13 cellular contexts compared by ENCODE assay signal in genomic region chr3:113536627-113537101, GRCh38. TPM values are rescaled to one million over a fixed set of nuclear protein-coding genes. Genes with fewer than 3 reads are reported as not detected.
DNase-seq lines count a peak whose midpoint lies in the region; ATAC-seq and TF ChIP-seq lines count a peak whose summit lies in the region.
"Had no signal": no experiment of that assay in that cellular context is flagged by ENCODE, and none has a peak within 500 bp of the region (broad histone marks: within the 10 kb centered on the region; RNA-seq: fewer than 3 reads in every experiment).

No MANE protein-coding gene starts in this region.

- H3K36me3 Mint-ChIP-seq in activated T-cell treated with anti-CD3 and anti-CD28 coated beads, Interleukin-2, amount 50 U/mL, for 4 hours (ENCODE audit: insufficient read depth), result peaks cover 19% of the 10 kb centered on the region

- TF ChIP-seq CTCF in PC-3 (conservative IDR thresholded peaks at IDR 0.05; ENCODE audit: low read depth, low read length) (no peak), esophagus squamous epithelium (IDR thresholded peaks at IDR 0.05) (no peak), stomach (IDR thresholded peaks at IDR 0.05) (no peak), OCI-LY7 (conservative IDR thresholded peaks at IDR 0.05; ENCODE audit: low read length) (no peak)

- H4K20me1 ChIP-seq in PC-3 (ENCODE audit: low read length) (no peaks in the 10 kb centered on the region), OCI-LY7 (ENCODE audit: insufficient read depth, low read length) (no peaks in the 10 kb centered on the region)

- intact Hi-C loops in PC-3 (cut with micrococcal nuclease), result loop anchor here (1.0 to 2.0 kb wide), 4 partner anchors 21 to 41 kb away; partner anchors contain the start of gene SPICE1
- intact Hi-C loops in esophagus squamous epithelium (cut with DNase I), result no loop called here
- intact Hi-C loops in stomach (cut with DNase I; ENCODE audit: low total_unique reads), result no loop called here
- intact Hi-C loops in OCI-LY7 (cut with micrococcal nuclease; ENCODE audit: unreplicated experiment), result loop anchor here (10.0 kb wide), 1 partner anchor 678 kb away; no protein-coding TSS in a partner anchor

- no peaks in the 10 kb centered on the region for H3K27me3 Mint-ChIP-seq in activated T-cell treated with anti-CD3 and anti-CD28 coated beads, Interleukin-2, amount 50 U/mL, for 4 hours (ENCODE audit: low read depth)

- CTCF ChIA-PET in PC-3 (lab: Charles Lee) (interaction anchor here (0.6 to 1.9 kb wide), 4 partner anchors 21 to 183 kb away, joined by 3 to 15 read pairs (median 6); no protein-coding TSS in a partner anchor), OCI-LY7 (lab: Charles Lee; ENCODE audit: unreplicated experiment) (no interaction called here)

- H3F3A ChIP-seq in PC-3 (ENCODE audit: low read length, unreplicated experiment), result peaks cover 21% of the 10 kb centered on the region

- H3K4me3 Mint-ChIP-seq in activated T-cell treated with anti-CD3 and anti-CD28 coated beads, Interleukin-2, amount 50 U/mL, for 4 hours, result peak overlapping the region; percentile 11

- H3K36me3 ChIP-seq in PC-3 (ENCODE audit: low read depth, low read length), result peaks cover 12% of the 10 kb centered on the region
- H3K36me3 ChIP-seq in esophagus squamous epithelium, result no peaks in the 10 kb centered on the region
- H3K36me3 ChIP-seq in stomach, result no peaks in the 10 kb centered on the region
- no peaks in the 10 kb centered on the region for H3K36me3 ChIP-seq in OCI-LY7 (ENCODE audit: insufficient read depth, low read length)

- TF ChIP-seq POLR2A in esophagus squamous epithelium (IDR thresholded peaks at IDR 0.05), result no peak
- no peak for TF ChIP-seq POLR2A in stomach (IDR thresholded peaks at IDR 0.05)

- no TSS peak for BruUV-seq in PC-3 (replicated peaks; lab: Mats Ljungman, UMichigan)
- BruUV-seq in OCI-LY7 (replicated peaks; lab: Mats Ljungman, UMichigan), result no TSS peak

- H3K27me3 ChIP-seq in PC-3 (ENCODE audit: low read length) (no peaks in the 10 kb centered on the region), esophagus squamous epithelium (peaks cover 0 to 38% (median 0%) of the 10 kb centered on the region in 4 donors), stomach (peaks cover 0 to 20% (median 5%) of the 10 kb centered on the region in 3 donors)

- H3K4me1 Mint-ChIP-seq in activated T-cell treated with anti-CD3 and anti-CD28 coated beads, Interleukin-2, amount 50 U/mL, for 4 hours (ENCODE audit: low read depth), result peaks cover 54% of the 10 kb centered on the region

- TF ChIP-seq EP300 in stomach (IDR thresholded peaks at IDR 0.05), result no peak

- H3K4me1 ChIP-seq in PC-3 (ENCODE audit: insufficient read depth, low read length), result peaks cover 51% of the 10 kb centered on the region
- H3K4me1 ChIP-seq in esophagus squamous epithelium, result peaks cover 0 to 58% (median 9%) of the 10 kb centered on the region in 3 donors
- peaks cover 15 to 45% (median 32%) of the 10 kb centered on the region in 4 donors for H3K4me1 ChIP-seq in stomach
- peaks cover 16% of the 10 kb centered on the region for H3K4me1 ChIP-seq in OCI-LY7 (ENCODE audit: insufficient read depth, low read length, poor library complexity, severe bottlenecking)

- peak overlapping the region; percentile 95 for H3K27ac ChIP-seq in PC-3 (ENCODE audit: low read length)
- H3K27ac ChIP-seq in esophagus squamous epithelium, result peak overlapping the region in 3 of 4 donors; percentile 1 to 57 (median 21)
- peak overlapping the region in 3 of 5 donors; percentile 30 to 66 (median 42) for H3K27ac ChIP-seq in stomach
- no peak overlapping the region for H3K27ac ChIP-seq in OCI-LY7 (ENCODE audit: low read depth, low read length, poor library complexity, severe bottlenecking)
- H3K27ac ChIP-seq: HL-60 had no signal

- H3K4me3 ChIP-seq in PC-3 (ENCODE audit: low read length) (peak overlapping the region; percentile 46; the same call in 1 of the 2 replicates), esophagus squamous epithelium (no peak overlapping the region), stomach (no peak overlapping the region), OCI-LY7 (ENCODE audit: low read depth, low read length, poor library complexity, severe bottlenecking) (no peak overlapping the region)

- DNase-seq in activated T-cell treated with anti-CD3 and anti-CD28 coated beads, Interleukin-2, amount 50 U/mL, for 4 hours, result no peak
- DNase-seq in activated T-cell treated with anti-CD3 and anti-CD28 coated beads for 4 hours (no peak), PC-3 (peak; percentile 98), esophagus squamous epithelium (lab: John Stamatoyannopoulos, UW) (no peak), stomach (no peak), amygdala (lab: John Stamatoyannopoulos, UW) (no peak), OCI-LY7 (ENCODE audit: low spot score) (no peak)
- DNase-seq in activated effector memory CD4-positive, alpha-beta T cell treated with anti-CD3 and anti-CD28 coated beads, Interleukin-2, amount 50 U/mL, for 16 hours, result no peak
- DNase-seq: activated CD4-positive, alpha-beta T cell treated with anti-CD3 and anti-CD28 coated beads for 1 hour; midbrain; NCI-H1417 had no signal

- H3K9me3 Mint-ChIP-seq in activated T-cell treated with anti-CD3 and anti-CD28 coated beads, Interleukin-2, amount 50 U/mL, for 4 hours, result no peaks in the 10 kb centered on the region
- H3K9me3 Mint-ChIP-seq: activated naive CD4-positive, alpha-beta T cell treated with anti-CD3 and anti-CD28 coated beads, Interleukin-2, amount 50 U/mL, for 72 hours had no signal

- peaks cover 70% of the 10 kb centered on the region for H3K79me2 ChIP-seq in PC-3 (ENCODE audit: low read length)
- no peaks in the 10 kb centered on the region for H3K79me2 ChIP-seq in OCI-LY7 (ENCODE audit: insufficient read depth, low read depth, low read length)

- peaks cover 3% of the 10 kb centered on the region; the same call in 1 of the 2 replicates for H3K9me3 ChIP-seq in PC-3 (ENCODE audit: low read length)
- H3K9me3 ChIP-seq in esophagus squamous epithelium, result peaks cover 0 to 6% (median 0%) of the 10 kb centered on the region in 3 donors
- peaks cover 0 to 5% (median 0%) of the 10 kb centered on the region in 4 donors for H3K9me3 ChIP-seq in stomach
- no peaks in the 10 kb centered on the region for H3K9me3 ChIP-seq in OCI-LY7 (ENCODE audit: low read length)

- ATAC-seq in activated T-cell treated with anti-CD3 and anti-CD28 coated beads, Interleukin-2, amount 50 U/mL, for 4 hours, result no peak
- peak; percentile 66 for ATAC-seq in PC-3
- ATAC-seq: activated naive CD4-positive, alpha-beta T cell treated with anti-CD3 and anti-CD28 coated beads, Interleukin-2, amount 50 U/mL, for 72 hours had no signal

- H2AFZ ChIP-seq in PC-3 (ENCODE audit: low read length) (no peak overlapping the region), OCI-LY7 (ENCODE audit: low read length) (no peak overlapping the region)

- POLR2A ChIA-PET in PC-3 (lab: Charles Lee; ENCODE audit: unreplicated experiment) (interaction anchor here (0.6 to 1.8 kb wide), 3 partner anchors 21 to 265 kb away, joined by 3 to 10 read pairs (median 3); partner anchors contain the start of gene SPICE1), OCI-LY7 (lab: Charles Lee) (interaction anchor here (0.8 kb wide), 1 partner anchor 20 kb away, joined by 3 read pairs; no protein-coding TSS in a partner anchor)

- H3K9ac ChIP-seq in PC-3 (ENCODE audit: low read length), result peak overlapping the region; percentile 62

- H3K9me2 ChIP-seq in PC-3 (replicated peaks; ENCODE audit: low read length), result no peaks in the 10 kb centered on the region
- no peaks in the 10 kb centered on the region for H3K9me2 ChIP-seq in OCI-LY7 (ENCODE audit: insufficient read depth, low read length)

- peak overlapping the region; percentile 90 for H3K4me2 ChIP-seq in PC-3 (ENCODE audit: low read length)
- H3K4me2 ChIP-seq in OCI-LY7 (ENCODE audit: low read length), result no peak overlapping the region

RNA-seq across cellular contexts. Expression of gene SIDT1, which starts 4.3 kb away (rescaled TPM):
- 1 to 10 TPM; 4.8 to 7.0 (median 6.0) TPM for total RNA-seq in activated T-cell treated with anti-CD3 and anti-CD28 coated beads, Interleukin-2, amount 50 U/mL, for 4 hours
- total RNA-seq in PC-3 (2014; rRNA removed), result 14.1 and 18.4 TPM in 2 replicates
- 1 to 10 TPM; 3.8 to 4.4 (median 4.3) TPM for total RNA-seq in esophagus squamous epithelium
- 100 to 1,000 TPM in 1 of 5 donors, 10 to 100 TPM in 3, 1 to 10 TPM in 1; 2.7 to 142 (median 33.4) TPM for total RNA-seq in stomach
- 1 to 10 TPM in 2 of 3 donors, under 1 TPM in 1; 0.81 to 2.4 (median 1.8) TPM for polyA plus RNA-seq in stomach
- total RNA-seq in OCI-LY7 (2014; rRNA removed; shearing (Covaris generic)), result 10.3 and 10.4 TPM in 2 replicates
- 7.3 and 8.6 TPM in 2 replicates for total RNA-seq in OCI-LY7 (2022)

RNA-seq across cellular contexts. Expression of gene SPICE1, which starts 21.7 kb away (rescaled TPM):
- 10 to 100 TPM; 12.8 to 16.7 (median 14.2) TPM for total RNA-seq in activated T-cell treated with anti-CD3 and anti-CD28 coated beads, Interleukin-2, amount 50 U/mL, for 4 hours
- 9.0 and 18.5 TPM in 2 replicates for total RNA-seq in PC-3 (2014; rRNA removed)
- total RNA-seq in esophagus squamous epithelium, result 10 to 100 TPM in 1 of 4 donors, 1 to 10 TPM in 3; 3.1 to 14.5 (median 7.6) TPM
- total RNA-seq in stomach, result 10 to 100 TPM; 10.3 to 75.9 (median 31.9) TPM
- 1 to 10 TPM; 1.7 to 2.9 (median 2.4) TPM for polyA plus RNA-seq in stomach
- total RNA-seq in OCI-LY7 (2014; rRNA removed; shearing (Covaris generic)), result 14.7 and 16.5 TPM in 2 replicates
- total RNA-seq in OCI-LY7 (2022), result 21.5 and 21.9 TPM in 2 replicates

Comparison
In these comparisons a context has a peak if more than half of its experiments do, and no peak if none do; other contexts are left out.
1. intact Hi-C loops: an anchor here in PC-3 (1.0 to 2.0 kb wide) and OCI-LY7 (10.0 kb wide); none called in esophagus squamous epithelium and stomach.